ENCODE assay signal across 24 cellular contexts in the genomic region with DNA sequence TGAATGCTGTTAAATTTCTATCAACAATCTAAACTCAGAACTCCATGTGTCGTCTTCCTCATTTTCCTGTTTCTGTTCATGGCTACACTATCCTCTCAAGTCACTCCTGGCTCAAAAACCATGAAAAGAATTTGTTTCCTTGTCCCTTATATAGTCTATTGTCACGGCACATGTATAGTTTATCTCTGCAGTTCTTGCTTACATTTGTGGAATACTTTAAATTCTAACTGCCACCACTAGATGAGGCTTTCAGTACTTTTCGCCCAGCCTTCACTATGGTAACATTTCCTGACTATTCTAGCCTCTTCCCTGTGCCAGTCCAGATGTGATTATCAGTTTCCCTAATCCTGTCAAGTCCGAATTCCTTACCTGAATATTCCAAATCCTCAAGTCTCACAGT. TPM values are rescaled to one million over a fixed set of nuclear protein-coding genes. Genes with fewer than 3 reads are reported as not detected.
DNase-seq lines count a peak whose midpoint lies in the region; ATAC-seq and TF ChIP-seq lines count a peak whose summit lies in the region.
"Had no signal": no experiment of that assay in that cellular context is flagged by ENCODE, and none has a peak within 500 bp of the region (broad histone marks: within the 10 kb centered on the region; RNA-seq: fewer than 3 reads in every experiment).

No MANE protein-coding gene starts in this region.

- H3K27ac ChIP-seq in SK-N-SH (ENCODE audit: low read depth in 2 of 2, low read length in 1 of 2): no peak overlapping the region
- H3K27ac ChIP-seq in spleen: no peak overlapping the region
- H3K27ac ChIP-seq in ovary: no peak overlapping the region
- H3K27ac ChIP-seq: 22Rv1, breast epithelium, neutrophil, PC-9, testis had no signal

- CTCF ChIA-PET in SK-N-SH (lab: Yijun Ruan, JAX): no interaction called here

- intact Hi-C loops in spleen (cut with DNase I; ENCODE audit: low total_unique reads) (no loop called here), ovary (cut with DNase I) (no loop called here)

- H3K27me3 ChIP-seq in SK-N-SH (ENCODE audit: insufficient read depth) (no peaks in the 10 kb centered on the region), spleen (replicated peaks in 1 of 7) (no peaks in the 10 kb centered on the region), ovary (no peaks in the 10 kb centered on the region)
- H3K27me3 ChIP-seq: breast epithelium, neutrophil, testis had no signal

- H3K4me2 ChIP-seq in SK-N-SH: no peak overlapping the region
- H3K4me2 ChIP-seq: PC-9 had no signal

- H3K9me3 ChIP-seq in SK-N-SH: no peaks in the 10 kb centered on the region
- no peaks in the 10 kb centered on the region for H3K9me3 ChIP-seq in spleen
- H3K9me3 ChIP-seq in ovary: no peaks in the 10 kb centered on the region
- H3K9me3 ChIP-seq: breast epithelium, neutrophil, testis had no signal

- POLR2A ChIA-PET in SK-N-SH (lab: Yijun Ruan, JAX): no interaction called here

- WGBS in SK-N-SH (ENCODE audit: low lambda C conversion rate): 89% methylated on average over 4 of the region's 4 CpGs
- 63 to 78% (median 75%) methylated on average over 4 of the region's 4 CpGs for WGBS in spleen, 5 donors
- WGBS in ovary, 3 donors: 7 to 31% (median 8%) methylated on average over 4 of the region's 4 CpGs

- H3K79me2 ChIP-seq in SK-N-SH (ENCODE audit: insufficient read depth): no peaks in the 10 kb centered on the region

- in situ Hi-C loops in astrocyte of the cerebellum (cut with HindIII; ENCODE audit: low sequenced_read_pairs): no loop called here

- TF ChIP-seq EP300 in SK-N-SH (IDR thresholded peaks at IDR 0.05; ENCODE audit: borderline replicate concordance in 1 of 2, low read depth in 1 of 2, low read length in 1 of 2) (no peak), ovary (IDR thresholded peaks at IDR 0.05) (no peak)

- H4K20me1 ChIP-seq in SK-N-SH (ENCODE audit: insufficient read depth): no peaks in the 10 kb centered on the region

- no peak for TF ChIP-seq POLR2A in spleen (IDR thresholded peaks at IDR 0.05)
- TF ChIP-seq POLR2A in ovary (IDR thresholded peaks at IDR 0.05): no peak

- H3K36me3 ChIP-seq in SK-N-SH (replicated peaks in 1 of 2; ENCODE audit: control insufficient read depth in 1 of 2, insufficient read depth in 2 of 2, low read length in 1 of 2) (peaks cover 6 to 20% of the 10 kb centered on the region in 2 experiments), spleen (peaks cover 0 to 33% (median 0%) of the 10 kb centered on the region in 6 donors), ovary (no peaks in the 10 kb centered on the region)
- H3K36me3 ChIP-seq: breast epithelium had no signal

- peak; percentile 59 for ATAC-seq in SK-N-SH treated with all-trans-retinoic acid at 6 μM for 48 hours
- ATAC-seq: effector memory CD8-positive, alpha-beta T cell; right cardiac atrium had no signal

- DNase-seq in SK-N-SH (no peak), astrocyte of the cerebellum (ENCODE audit: low read depth) (no peak), globus pallidus (ENCODE audit: low spot score) (peak; percentile 58), spleen (no peak), ovary (no peak), amygdala (lab: John Stamatoyannopoulos, UW) (no peak), SHP77 treated with DMSO at 0.1 percent for 48 hours (lab: John Stamatoyannopoulos, UW) (no peak)
- DNase-seq: activated CD4-positive, CD25-positive, alpha-beta regulatory T cell; activated gamma-delta T cell; effector memory CD8-positive, alpha-beta T cell; H9; NCI-H2081; NCI-H526 treated with DMSO at 0.1 percent for 48 hours; PC-9; right cardiac atrium; stimulated activated CD4-positive, alpha-beta T cell treated with anti-CD3 and anti-CD28 coated beads, Interleukin-4, amount 100 ng/mL, for 1 hour; stimulated activated CD8-positive, alpha-beta memory T cell treated with anti-CD3 and anti-CD28 coated beads, Interleukin-4, amount 100 ng/mL, for 48 hours; testis had no signal

- TF ChIP-seq CTCF in SK-N-SH (IDR thresholded peaks at IDR 0.05) (no peak), astrocyte of the cerebellum (IDR thresholded peaks at IDR 0.05; ENCODE audit: low read depth, low read length, missing control alignments) (peak; percentile 10), spleen (IDR thresholded peaks at IDR 0.05 in 8 of 11, conservative IDR thresholded peaks at IDR 0.05 in 3 of 11) (no peak), ovary (IDR thresholded peaks at IDR 0.05) (no peak)

- H3K4me3 ChIP-seq in SK-N-SH (ENCODE audit: low read depth in 2 of 2, low read length in 1 of 2) (no peak overlapping the region), astrocyte of the cerebellum (ENCODE audit: low read depth, low read length) (no peak overlapping the region), spleen (no peak overlapping the region), ovary (no peak overlapping the region)
- H3K4me3 ChIP-seq: breast epithelium, PC-9, testis had no signal

- H3F3A ChIP-seq in SK-N-SH (replicated peaks; ENCODE audit: insufficient read depth): peaks cover 3% of the 10 kb centered on the region

- no peak for TF ChIP-seq RAD21 in SK-N-SH (IDR thresholded peaks at IDR 0.05; ENCODE audit: low read length)

- no peak overlapping the region for H3K9ac ChIP-seq in SK-N-SH

- H3K9me2 ChIP-seq in SK-N-SH: no peaks in the 10 kb centered on the region

- no peak overlapping the region for H2AFZ ChIP-seq in SK-N-SH (ENCODE audit: low read depth)
- H2AFZ ChIP-seq: PC-9 had no signal

- H3K4me1 ChIP-seq in SK-N-SH (ENCODE audit: control insufficient read depth in 1 of 2, insufficient read depth in 2 of 2, low read depth in 1 of 2, low read length in 1 of 2): no peaks in the 10 kb centered on the region
- H3K4me1 ChIP-seq in spleen: no peaks in the 10 kb centered on the region
- no peaks in the 10 kb centered on the region for H3K4me1 ChIP-seq in ovary (ENCODE audit: insufficient read depth)
- H3K4me1 ChIP-seq: breast epithelium, testis had no signal

TF ChIP-seq in SK-N-SH treated with all-trans-retinoic acid at 6 μM for 48 hours, 23 proteins besides CTCF, POLR2A, EP300 and RAD21 (continues in another document):
- TF ChIP-seq TOX (CRISPR knock-in tag; IDR thresholded peaks at IDR 0.05; ENCODE audit: borderline replicate concordance) (no peak), ZNF8 (CRISPR knock-in tag; IDR thresholded peaks at IDR 0.05) (no peak)
- TF ChIP-seq, protein P1, sequence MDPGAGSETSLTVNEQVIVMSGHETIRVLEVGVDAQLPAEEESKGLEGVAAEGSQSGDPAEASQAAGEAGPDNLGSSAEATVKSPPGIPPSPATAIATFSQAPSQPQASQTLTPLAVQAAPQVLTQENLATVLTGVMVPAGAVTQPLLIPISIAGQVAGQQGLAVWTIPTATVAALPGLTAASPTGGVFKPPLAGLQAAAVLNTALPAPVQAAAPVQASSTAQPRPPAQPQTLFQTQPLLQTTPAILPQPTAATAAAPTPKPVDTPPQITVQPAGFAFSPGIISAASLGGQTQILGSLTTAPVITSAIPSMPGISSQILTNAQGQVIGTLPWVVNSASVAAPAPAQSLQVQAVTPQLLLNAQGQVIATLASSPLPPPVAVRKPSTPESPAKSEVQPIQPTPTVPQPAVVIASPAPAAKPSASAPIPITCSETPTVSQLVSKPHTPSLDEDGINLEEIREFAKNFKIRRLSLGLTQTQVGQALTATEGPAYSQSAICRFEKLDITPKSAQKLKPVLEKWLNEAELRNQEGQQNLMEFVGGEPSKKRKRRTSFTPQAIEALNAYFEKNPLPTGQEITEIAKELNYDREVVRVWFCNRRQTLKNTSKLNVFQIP (CRISPR knock-in tag; IDR thresholded peaks at IDR 0.05; ENCODE audit: borderline replicate concordance, low read depth): no peak

TF ChIP-seq in SK-N-SH, 30 proteins besides CTCF, POLR2A, EP300 and RAD21:
- TF ChIP-seq, protein P2, sequence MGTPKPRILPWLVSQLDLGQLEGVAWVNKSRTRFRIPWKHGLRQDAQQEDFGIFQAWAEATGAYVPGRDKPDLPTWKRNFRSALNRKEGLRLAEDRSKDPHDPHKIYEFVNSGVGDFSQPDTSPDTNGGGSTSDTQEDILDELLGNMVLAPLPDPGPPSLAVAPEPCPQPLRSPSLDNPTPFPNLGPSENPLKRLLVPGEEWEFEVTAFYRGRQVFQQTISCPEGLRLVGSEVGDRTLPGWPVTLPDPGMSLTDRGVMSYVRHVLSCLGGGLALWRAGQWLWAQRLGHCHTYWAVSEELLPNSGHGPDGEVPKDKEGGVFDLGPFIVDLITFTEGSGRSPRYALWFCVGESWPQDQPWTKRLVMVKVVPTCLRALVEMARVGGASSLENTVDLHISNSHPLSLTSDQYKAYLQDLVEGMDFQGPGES (IDR thresholded peaks at IDR 0.05; ENCODE audit: low read depth, low read length): no peak

RNA-seq across cellular contexts. Expression of a gene that starts 34.6 kb away (rescaled TPM):
- polyA plus RNA-seq in SK-N-SH (2012; rRNA removed) (0.11 and 0.26 TPM in 2 replicates), spleen (under 1 TPM in 1 of 3 donors, not detected in 2; 0.09 TPM), ovary (under 1 TPM in 1 of 2 donors, not detected in 1; 0.05 TPM)
- polyA plus RNA-seq in SK-N-SH (2012; cell fraction: cytosol; rRNA removed): 0.09 and 0.10 TPM in 2 replicates
- polyA plus RNA-seq in SK-N-SH (2012; cell fraction: nucleus; rRNA removed): 0.15 and 0.32 TPM in 2 replicates
- total RNA-seq in spleen (1 to 10 TPM in 2 of 7 donors, not detected in 5; 1.1 to 1.8 TPM), ovary (under 1 TPM in 1 of 7 donors, not detected in 6; 0.20 TPM)
- total RNA-seq: frontal cortex, H9, mesenteric fat pad had no signal

RNA-seq across cellular contexts. Expression of a gene that starts 56.2 kb away (rescaled TPM):
- polyA plus RNA-seq in SK-N-SH (2012; rRNA removed) (0.02 and 0.06 TPM in 2 replicates), spleen (under 1 TPM; 0.27 to 0.90 (median 0.35) TPM), ovary (1 to 10 TPM in 1 of 2 donors, under 1 TPM in 1; 0.51 to 2.2 TPM)
- 0.01 and 0.10 TPM in 2 replicates for polyA plus RNA-seq in SK-N-SH (2012; cell fraction: cytosol; rRNA removed)
- polyA plus RNA-seq in SK-N-SH (2012; cell fraction: nucleus; rRNA removed): 0.13 and 0.30 TPM in 2 replicates
- total RNA-seq in spleen (under 1 TPM in 4 of 7 donors, not detected in 3; 0.52 to 0.94 (median 0.68) TPM), ovary (1 to 10 TPM in 3 of 7 donors, under 1 TPM in 2, not detected in 2; 0.23 to 1.8 (median 1.1) TPM)
- total RNA-seq: frontal cortex, H9, PC-9 had no signal
